20 cellular contexts compared by ENCODE assay signal in genomic region chr19:32647361-32647760, GRCh38.
"Had no signal": no experiment of that assay in that cellular context is flagged by ENCODE, and none has a peak within 500 bp of the region (broad histone marks: within the 10 kb centered on the region; RNA-seq: fewer than 3 reads in every experiment).

No MANE protein-coding gene starts in this region.

- H3K27me3 Mint-ChIP-seq: progenitor cell of endocrine pancreas had no signal

- H3K4me1 ChIP-seq: SJCRH30 had no signal

- H3K27ac Mint-ChIP-seq: natural killer cell, progenitor cell of endocrine pancreas had no signal

- DNase-seq: activated CD4-positive, CD25-positive, alpha-beta regulatory T cell treated with anti-CD3 and anti-CD28 coated beads, Interleukin-2, amount 50 U/mL, for 72 hours; activated naive CD4-positive, alpha-beta T cell; hypothalamus; kidney; left lung; mammary epithelial cell; mucosa of descending colon; natural killer cell; occipital lobe; SJCRH30; small intestine; stimulated activated CD4-positive, alpha-beta T cell treated with anti-CD3 and anti-CD28 coated beads, Interleukin-4, amount 100 ng/mL, for 4 hours; stimulated activated CD8-positive, alpha-beta memory T cell treated with anti-CD3 and anti-CD28 coated beads, Interleukin-4, amount 100 ng/mL, for 48 hours; stimulated activated naive CD8-positive, alpha-beta T cell treated with anti-CD3 and anti-CD28 coated beads, Interleukin-15, Interleukin-2, amounts not matched to agents 100 U/mL and 50 U/mL, for 24 hours; SW 1271; transverse colon had no signal

- ATAC-seq: esophagus mucosa, left lung, mucosa of descending colon, natural killer cell had no signal

- H3K27ac ChIP-seq: left lung, right atrium auricular region, SJCRH30, transverse colon had no signal

- H3K4me3 Mint-ChIP-seq: natural killer cell; T-helper 2 cell treated with Interferon-gamma antibody and Interleukin-4, amounts not matched to agents 5 μg/mL and 100 μg/mL, for 36 hours had no signal

- H3K9me3 ChIP-seq: left lung, mucosa of descending colon, right atrium auricular region, SJCRH30, transverse colon had no signal

- H3K27me3 ChIP-seq: left lung, right atrium auricular region, SJCRH30, transverse colon had no signal

- H3K9me3 Mint-ChIP-seq: natural killer cell; T-helper 2 cell treated with Interferon-gamma antibody and Interleukin-4, amounts not matched to agents 5 μg/mL and 100 μg/mL, for 36 hours had no signal

- H3K4me3 ChIP-seq: left lung, mucosa of descending colon, right atrium auricular region, SJCRH30, transverse colon had no signal
